Comparison of ENCODE assay signal across 8 cellular contexts in the genomic region with DNA sequence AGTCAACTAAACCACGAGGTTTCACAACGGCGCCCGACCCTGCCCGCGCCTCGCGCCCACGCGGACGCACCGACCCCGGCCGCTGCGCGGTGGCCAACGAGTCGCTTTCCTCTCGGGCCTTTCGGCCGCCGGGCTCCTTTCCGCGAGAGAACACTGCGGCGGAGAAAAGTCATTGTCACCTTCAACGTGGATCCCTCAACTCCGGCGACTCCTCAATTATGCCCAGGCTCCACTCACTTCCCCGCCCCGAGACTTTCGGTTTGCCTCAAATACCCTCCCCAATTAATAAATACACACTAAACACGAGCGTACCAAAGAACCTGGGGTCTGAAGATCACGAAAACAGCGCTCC. TPM values are rescaled to one million over a fixed set of nuclear protein-coding genes. Genes with fewer than 3 reads are reported as not detected.
DNase-seq lines count a peak whose midpoint lies in the region; ATAC-seq and TF ChIP-seq lines count a peak whose summit lies in the region.

No MANE protein-coding gene starts in this region.

- H3K27ac ChIP-seq in mesendoderm (ENCODE audit: low read depth, low read length) = peak overlapping the region; percentile 95
- H3K27ac ChIP-seq in stomach = peak overlapping the region; percentile 86 to 96 (median 94)

- peak overlapping the region; percentile 98 for H3K9ac ChIP-seq in mesendoderm (ENCODE audit: low read length)

- peak overlapping the region; percentile 90 for H2BK5ac ChIP-seq in mesendoderm (ENCODE audit: low read length)

- H2BK120ac ChIP-seq in mesendoderm (ENCODE audit: low read depth, low read length) = peak overlapping the region; percentile 21

- H3K4ac ChIP-seq in mesendoderm (ENCODE audit: low read depth, low read length) = peak overlapping the region; percentile 93

- no peak overlapping the region for H4K5ac ChIP-seq in mesendoderm (ENCODE audit: low read length)

- peak overlapping the region; percentile 83 for H3K18ac ChIP-seq in mesendoderm (ENCODE audit: low read length)

- peaks cover 51% of the 10 kb centered on the region for H3K79me2 ChIP-seq in mesendoderm (ENCODE audit: control insufficient read depth, insufficient read depth, low read length)

- H3K79me1 ChIP-seq in mesendoderm (ENCODE audit: low read length) = no peaks in the 10 kb centered on the region

- peak overlapping the region; percentile 99 for H3K56ac ChIP-seq in mesendoderm (ENCODE audit: low read length)

- H3K9me3 ChIP-seq in stomach = no peaks in the 10 kb centered on the region

- ATAC-seq in GM21381 (IDR thresholded peaks at IDR 0.05; ENCODE audit: unreplicated experiment) = peak; percentile 1
- ATAC-seq in GM19324 (IDR thresholded peaks at IDR 0.05; ENCODE audit: low FRiP score, unreplicated experiment) = no peak

- H3K4me1 ChIP-seq in mesendoderm (ENCODE audit: control insufficient read depth, low read depth, low read length) (peaks cover 2% of the 10 kb centered on the region), stomach (peaks cover 0 to 37% (median 14%) of the 10 kb centered on the region in 4 donors)

- intact Hi-C loops in stomach (cut with DNase I; ENCODE audit: low total_unique reads) = no loop called here

- H2BK15ac ChIP-seq in mesendoderm (replicated peaks; ENCODE audit: low read depth) = no peak overlapping the region

- no peak for TF ChIP-seq EP300 in stomach (IDR thresholded peaks at IDR 0.05)

- WGBS in mesendoderm (ENCODE audit: extremely low coverage, insufficient coverage, low lambda C conversion rate) = no CpG with 5 or more reads among the region's 36 CpGs
- WGBS in stomach, 5 donors = 0 to 1% (median 0%) methylated on average over 10 to 36 of the region's 36 CpGs

- H3K4me2 ChIP-seq in mesendoderm (ENCODE audit: low read length) = peak overlapping the region; percentile 15

- H3K23ac ChIP-seq in mesendoderm (ENCODE audit: low read length) = peak overlapping the region; percentile 86

- H3K27me3 ChIP-seq in mesendoderm (ENCODE audit: insufficient read depth, low read length, poor library complexity) (no peaks in the 10 kb centered on the region), stomach (no peaks in the 10 kb centered on the region)

- H2AK5ac ChIP-seq in mesendoderm (ENCODE audit: low read length) = peak overlapping the region; percentile 16

- no peak for TF ChIP-seq CTCF in cardiac fibroblast (IDR thresholded peaks at IDR 0.05; ENCODE audit: low read depth, low read length)
- TF ChIP-seq CTCF in stomach (IDR thresholded peaks at IDR 0.05) = no peak

- peak; percentile 46 for DNase-seq in RPMI8226
- peak in 1 of 2 donors; percentile 11 for DNase-seq in cardiac fibroblast (ENCODE audit: low read depth in 2 of 2)
- DNase-seq in mesendoderm = no peak
- peak; percentile 33 for DNase-seq in stomach
- DNase-seq in NCI-H2081 treated with DMSO at 0.1 percent for 48 hours (lab: John Stamatoyannopoulos, UW) = no peak
- no peak for DNase-seq in NCI-H2029 (lab: John Stamatoyannopoulos, UW)

- H3K4me3 ChIP-seq in cardiac fibroblast (replicated peaks in 1 of 2; ENCODE audit: low read depth in 2 of 2, low read length in 2 of 2) (peak overlapping the region; percentile 82 to 88), mesendoderm (ENCODE audit: low read length) (peak overlapping the region; percentile 95), stomach (peak overlapping the region; percentile 73 to 80 (median 78))

- no peak overlapping the region for H4K8ac ChIP-seq in mesendoderm (ENCODE audit: low read depth, low read length)

- no peak for TF ChIP-seq POLR2A in stomach (IDR thresholded peaks at IDR 0.05)

- H3K36me3 ChIP-seq in mesendoderm (ENCODE audit: control insufficient read depth, insufficient read depth, low read length) (no peaks in the 10 kb centered on the region), stomach (no peaks in the 10 kb centered on the region)

RNA-seq across cellular contexts. Expression of a gene that starts 0.5 kb away (rescaled TPM):
- 320 TPM for polyA plus RNA-seq in mesendoderm (2013, experiment 1 of 2)
- polyA plus RNA-seq in mesendoderm (2013, experiment 2 of 2) = 315 TPM
- total RNA-seq in stomach = 10 to 100 TPM; 17.5 to 93.5 (median 34.5) TPM
- 10 to 100 TPM; 19.1 to 24.3 (median 20.8) TPM for polyA plus RNA-seq in stomach

Comparison
In these comparisons a context has a peak if more than half of its experiments do, and no peak if none do; other contexts are left out.
1. DNase-seq: peak in RPMI8226 (single experiment) and stomach (single experiment); none in mesendoderm (single experiment), NCI-H2081 treated with DMSO at 0.1 percent for 48 hours (single experiment) and NCI-H2029 (single experiment).
2. Peak in every context shown above with its lines, with median percentiles within 50 percentile points of each other: H3K4me3 ChIP-seq.